34 cellular contexts compared by ENCODE assay signal in the genomic region with DNA sequence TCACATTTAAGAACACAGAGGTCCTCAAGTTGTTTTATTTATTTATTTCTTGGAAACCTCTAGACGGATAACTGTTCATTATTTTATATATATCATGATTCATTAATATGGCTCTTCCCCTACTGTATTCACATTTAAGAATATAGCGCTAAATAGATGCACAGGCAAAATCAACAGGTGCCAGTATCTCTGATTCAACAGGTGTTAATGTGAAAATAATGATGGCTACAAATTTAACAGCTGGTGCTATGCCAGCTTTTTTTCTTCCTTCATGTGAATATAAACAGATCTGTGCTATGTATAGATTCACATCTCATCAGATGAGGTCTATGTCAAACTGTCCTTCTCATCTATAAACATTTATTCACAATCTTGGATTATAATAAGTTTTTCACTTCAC.
"Had no signal": no experiment of that assay in that cellular context is flagged by ENCODE, and none has a peak within 500 bp of the region (broad histone marks: within the 10 kb centered on the region; RNA-seq: fewer than 3 reads in every experiment).

No MANE protein-coding gene starts in this region.

- H3K27me3 ChIP-seq: MG63 had no signal

- H3K27ac ChIP-seq: KMS-11 had no signal

- H3K4me3 ChIP-seq: MG63 had no signal

- H3K36me3 ChIP-seq: MG63 had no signal

- H3K4me2 ChIP-seq: KMS-11 had no signal

- H3K9ac ChIP-seq: KMS-11 had no signal

- H3K9me3 ChIP-seq: MG63 had no signal

- DNase-seq: Karpas-422, Kasumi-1, MG63, MV-4-11, NCI-H1048, NCI-H1092, NCI-H1092 treated with DMSO at 0.1 percent for 48 hours, NCI-H1105, NCI-H1105 treated with DMSO at 0.1 percent for 48 hours, NCI-H1417, NCI-H1417 treated with DMSO at 0.1 percent for 48 hours, NCI-H1436, NCI-H1436 treated with DMSO at 0.1 percent for 48 hours, NCI-H146, NCI-H1694, NCI-H1694 treated with DMSO at 0.1 percent for 48 hours, NCI-H187, NCI-H187 treated with DMSO at 0.1 percent for 48 hours, NCI-H1930, NCI-H2029, NCI-H2029 treated with DMSO at 0.1 percent for 48 hours, NCI-H2081, NCI-H2081 treated with DMSO at 0.1 percent for 48 hours, NCI-H2107, NCI-H2171, NCI-H2227 treated with DMSO at 0.1 percent for 48 hours, NCI-H226, NCI-H345, NCI-H446, NCI-H446 treated with DMSO at 0.1 percent for 48 hours, NCI-H510A, NCI-H510A treated with DMSO at 0.1 percent for 48 hours, NCI-H524 had no signal
